1 cellular context compared by ENCODE assay signal in genomic region chr9:34665109-34665380, GRCh38.
TF ChIP-seq lines count a peak whose summit lies in the region.

No MANE protein-coding gene starts in this region.

TF ChIP-seq in endothelial cell of umbilical vein, 7 proteins besides CTCF, POLR2A, EP300 and RAD21:
- no peak for TF ChIP-seq MYC (IDR thresholded peaks at IDR 0.05; ENCODE audit: low read depth, low read length)
- no peak for TF ChIP-seq GATA2 (IDR thresholded peaks at IDR 0.05; ENCODE audit: insufficient read depth, insufficient read length, low read depth, low read length)
- peak; percentile 25 for TF ChIP-seq POLR2AphosphoS5 (IDR thresholded peaks at IDR 0.05; ENCODE audit: insufficient read depth, low read depth, low read length)
- no peak for TF ChIP-seq JUN (IDR thresholded peaks at IDR 0.05; ENCODE audit: borderline replicate concordance, insufficient read depth, insufficient read length, low read depth)
